In genomic region chr22:20574920-20575353, GRCh38 we compare ENCODE assay signal across 1 cellular context.
A peak's percentile ranks its signal among the peaks of the same experiment; 100 is the strongest.
TF ChIP-seq lines count a peak whose summit lies in the region.

No MANE protein-coding gene starts in this region.

TF ChIP-seq in K562, 482 proteins besides CTCF, POLR2A, EP300 and RAD21 (continued from another document and continues in another):
- TF ChIP-seq, protein P1, sequence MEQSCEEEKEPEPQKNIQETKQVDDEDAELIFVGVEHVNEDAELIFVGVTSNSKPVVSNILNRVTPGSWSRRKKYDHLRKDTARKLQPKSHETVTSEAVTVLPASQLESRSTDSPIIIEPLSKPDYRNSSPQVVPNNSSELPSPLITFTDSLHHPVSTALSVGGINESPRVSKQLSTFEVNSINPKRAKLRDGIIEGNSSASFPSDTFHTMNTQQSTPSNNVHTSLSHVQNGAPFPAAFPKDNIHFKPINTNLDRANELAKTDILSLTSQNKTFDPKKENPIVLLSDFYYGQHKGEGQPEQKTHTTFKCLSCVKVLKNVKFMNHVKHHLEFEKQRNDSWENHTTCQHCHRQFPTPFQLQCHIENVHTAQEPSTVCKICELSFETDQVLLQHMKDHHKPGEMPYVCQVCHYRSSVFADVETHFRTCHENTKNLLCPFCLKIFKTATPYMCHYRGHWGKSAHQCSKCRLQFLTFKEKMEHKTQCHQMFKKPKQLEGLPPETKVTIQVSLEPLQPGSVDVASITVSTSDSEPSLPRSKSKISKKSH (CRISPR knock-in tag; IDR thresholded peaks at IDR 0.05) = no peak
- TF ChIP-seq BRF1 (IDR thresholded peaks at IDR 0.05; ENCODE audit: borderline replicate concordance, extremely low read depth, insufficient read length) = no peak
- TF ChIP-seq RCOR1 (IDR thresholded peaks at IDR 0.05; ENCODE audit: borderline replicate concordance in 1 of 2, low read depth in 2 of 2, low read length in 2 of 2) = 0 out of 4 replicates have a peak, but pooled peaks of 1 of the 2 experiments have one; percentile 8
- TF ChIP-seq CBFA2T2 (conservative IDR thresholded peaks at IDR 0.05) = no peak
- no peak for TF ChIP-seq ZNF785 (CRISPR knock-in tag; IDR thresholded peaks at IDR 0.05)
- no peak for TF ChIP-seq SMAD3 (CRISPR knock-in tag; conservative IDR thresholded peaks at IDR 0.05)
- TF ChIP-seq HLTF (IDR thresholded peaks at IDR 0.05) = no peak
- 0 out of 2 replicates have a peak, but pooled peaks have one; percentile 58 for TF ChIP-seq STAG1 (CRISPR knock-in tag; IDR thresholded peaks at IDR 0.05; ENCODE audit: borderline replicate concordance)
- no peak for TF ChIP-seq ARID1B (IDR thresholded peaks at IDR 0.05)
- no peak for TF ChIP-seq PTRF (tag; IDR thresholded peaks at IDR 0.05)
- no peak for TF ChIP-seq HES1 (IDR thresholded peaks at IDR 0.05; ENCODE audit: low read depth)
- TF ChIP-seq, protein P2, sequence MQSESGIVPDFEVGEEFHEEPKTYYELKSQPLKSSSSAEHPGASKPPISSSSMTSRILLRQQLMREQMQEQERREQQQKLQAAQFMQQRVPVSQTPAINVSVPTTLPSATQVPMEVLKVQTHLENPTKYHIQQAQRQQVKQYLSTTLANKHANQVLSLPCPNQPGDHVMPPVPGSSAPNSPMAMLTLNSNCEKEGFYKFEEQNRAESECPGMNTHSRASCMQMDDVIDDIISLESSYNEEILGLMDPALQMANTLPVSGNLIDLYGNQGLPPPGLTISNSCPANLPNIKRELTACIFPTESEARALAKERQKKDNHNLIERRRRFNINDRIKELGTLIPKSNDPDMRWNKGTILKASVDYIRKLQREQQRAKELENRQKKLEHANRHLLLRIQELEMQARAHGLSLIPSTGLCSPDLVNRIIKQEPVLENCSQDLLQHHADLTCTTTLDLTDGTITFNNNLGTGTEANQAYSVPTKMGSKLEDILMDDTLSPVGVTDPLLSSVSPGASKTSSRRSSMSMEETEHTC (IDR thresholded peaks at IDR 0.05) = no peak
- TF ChIP-seq ZNF407 (IDR thresholded peaks at IDR 0.05; ENCODE audit: low read depth) = no peak
- no peak for TF ChIP-seq SAP30 (IDR thresholded peaks at IDR 0.05; ENCODE audit: borderline replicate concordance, insufficient read depth, low read depth, low read length, poor library complexity, severe bottlenecking)
- no peak for TF ChIP-seq ZNF175 (CRISPR knock-in tag; IDR thresholded peaks at IDR 0.05; ENCODE audit: low read depth)
- no peak for TF ChIP-seq TARDBP (IDR thresholded peaks at IDR 0.05)
- TF ChIP-seq BRD4 (IDR thresholded peaks at IDR 0.05) = no peak
- TF ChIP-seq, protein P3, sequence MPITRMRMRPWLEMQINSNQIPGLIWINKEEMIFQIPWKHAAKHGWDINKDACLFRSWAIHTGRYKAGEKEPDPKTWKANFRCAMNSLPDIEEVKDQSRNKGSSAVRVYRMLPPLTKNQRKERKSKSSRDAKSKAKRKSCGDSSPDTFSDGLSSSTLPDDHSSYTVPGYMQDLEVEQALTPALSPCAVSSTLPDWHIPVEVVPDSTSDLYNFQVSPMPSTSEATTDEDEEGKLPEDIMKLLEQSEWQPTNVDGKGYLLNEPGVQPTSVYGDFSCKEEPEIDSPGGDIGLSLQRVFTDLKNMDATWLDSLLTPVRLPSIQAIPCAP (CRISPR knock-in tag; IDR thresholded peaks at IDR 0.05; ENCODE audit: borderline replicate concordance) = no peak
- no peak for TF ChIP-seq ATF6 (CRISPR knock-in tag; IDR thresholded peaks at IDR 0.05)
- no peak for TF ChIP-seq ELF1 (tag; IDR thresholded peaks at IDR 0.05)
- TF ChIP-seq PHF20 (IDR thresholded peaks at IDR 0.05; ENCODE audit: partially characterized antibody) = no peak
- TF ChIP-seq AFF1 (IDR thresholded peaks at IDR 0.05; ENCODE audit: low read depth in 1 of 2, partially characterized antibody in 2 of 2) = no peak
- 0 out of 2 replicates have a peak, but pooled peaks have one; percentile 44 for TF ChIP-seq HDAC8 (tag; IDR thresholded peaks at IDR 0.05)
- TF ChIP-seq MED1 (CRISPR knock-in tag; IDR thresholded peaks at IDR 0.05; ENCODE audit: borderline replicate concordance) = 0 out of 2 replicates have a peak, but pooled peaks have one; percentile 13
- 0 out of 2 replicates have a peak, but pooled peaks have one; percentile 46 for TF ChIP-seq PRMT5 (CRISPR knock-in tag; IDR thresholded peaks at IDR 0.05)
- TF ChIP-seq CBFA2T3 (IDR thresholded peaks at IDR 0.05) = no peak
- no peak for TF ChIP-seq ZFPM2 (CRISPR knock-in tag; IDR thresholded peaks at IDR 0.05)
- TF ChIP-seq, protein P4, sequence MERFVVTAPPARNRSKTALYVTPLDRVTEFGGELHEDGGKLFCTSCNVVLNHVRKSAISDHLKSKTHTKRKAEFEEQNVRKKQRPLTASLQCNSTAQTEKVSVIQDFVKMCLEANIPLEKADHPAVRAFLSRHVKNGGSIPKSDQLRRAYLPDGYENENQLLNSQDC (CRISPR knock-in tag; IDR thresholded peaks at IDR 0.05) = no peak
- no peak for TF ChIP-seq ZNF282 (CRISPR knock-in tag; IDR thresholded peaks at IDR 0.05)
- no peak for TF ChIP-seq EWSR1 (IDR thresholded peaks at IDR 0.05; ENCODE audit: borderline replicate concordance, low read depth, partially characterized antibody)
- TF ChIP-seq ZNF764 (CRISPR knock-in tag; IDR thresholded peaks at IDR 0.05; ENCODE audit: low read depth) = no peak
- TF ChIP-seq SMAD1 (IDR thresholded peaks at IDR 0.05; ENCODE audit: low read depth, low read length, partially characterized antibody) = no peak
- peak; percentile 72 for TF ChIP-seq SETDB1 (IDR thresholded peaks at IDR 0.05; ENCODE audit: low read length)
- no peak for TF ChIP-seq ZNF444 (CRISPR knock-in tag; IDR thresholded peaks at IDR 0.05)
- no peak for TF ChIP-seq SIN3B (IDR thresholded peaks at IDR 0.05; ENCODE audit: low read depth)
- no peak for TF ChIP-seq NR2C2 (CRISPR knock-in tag; IDR thresholded peaks at IDR 0.05)
- no peak for TF ChIP-seq NR2C2 (tag; IDR thresholded peaks at IDR 0.05)
